Comparison of ENCODE assay signal across 9 cellular contexts in genomic region chr9:110623462-110624025, GRCh38. TPM values are rescaled to one million over a fixed set of nuclear protein-coding genes. Genes with fewer than 3 reads are reported as not detected.
A peak's percentile ranks its signal among the peaks of the same experiment; 100 is the strongest.
DNase-seq lines count a peak whose midpoint lies in the region; ATAC-seq, FAIRE-seq and TF ChIP-seq lines count a peak whose summit lies in the region.
"Had no signal": no experiment of that assay in that cellular context is flagged by ENCODE, and none has a peak within 500 bp of the region (broad histone marks: within the 10 kb centered on the region; RNA-seq: fewer than 3 reads in every experiment).

No MANE protein-coding gene starts in this region.

- CTCF ChIA-PET in activated CD4-positive, alpha-beta T cell treated with anti-CD3 and anti-CD28 coated beads for 36 hours (lab: Charles Lee) = interaction anchor here (0.6 to 2.6 kb wide), 11 partner anchors 15 to 665 kb away, joined by 3 to 25 read pairs (median 4); partner anchors contain the start of gene SVEP1
- CTCF ChIA-PET in mammary epithelial cell (lab: Charles Lee; ENCODE audit: low non-redundant PET) (interaction anchor here (0.6 to 0.8 kb wide), 5 partner anchors 171 to 440 kb away, joined by 3 to 5 read pairs (median 3); no protein-coding TSS in a partner anchor), HepG2 (lab: Yijun Ruan, JAX; ENCODE audit: low intra/inter-chr PET ratio, low total read pairs) (interaction anchor here (1.3 to 1.9 kb wide), 3 partner anchors 171 to 440 kb away, joined by 5 to 16 read pairs (median 7); no protein-coding TSS in a partner anchor)

- H3K4me3 ChIP-seq in mammary epithelial cell (replicated peaks in 1 of 3; ENCODE audit: insufficient read depth in 1 of 3, low read depth in 2 of 3, low read length in 3 of 3) = no peak overlapping the region
- H3K4me3 ChIP-seq in HepG2 (replicated peaks in 1 of 3; ENCODE audit: insufficient read depth in 1 of 3, low read depth in 2 of 3, low read length in 3 of 3) = no peak overlapping the region

- H3K4me1 Mint-ChIP-seq in activated CD4-positive, alpha-beta T cell treated with anti-CD3 and anti-CD28 coated beads for 36 hours = peaks cover 16% of the 10 kb centered on the region
- no peaks in the 10 kb centered on the region for H3K4me1 Mint-ChIP-seq in activated T-helper 17 cell treated with anti-CD3 and anti-CD28 coated beads, Interleukin-2, amount 50 U/mL, for 72 hours

- H3K36me3 ChIP-seq in mammary epithelial cell (ENCODE audit: insufficient read depth, low read length) (no peaks in the 10 kb centered on the region), HepG2 (replicated peaks in 1 of 2; ENCODE audit: control insufficient read depth in 1 of 2, insufficient read depth in 2 of 2, low read length in 2 of 2) (no peaks in the 10 kb centered on the region)

- H3K79me2 ChIP-seq in mammary epithelial cell (ENCODE audit: insufficient read depth, low read length) (no peaks in the 10 kb centered on the region), HepG2 (ENCODE audit: insufficient read depth, low read length) (no peaks in the 10 kb centered on the region)

- H3K4me2 ChIP-seq in mammary epithelial cell (ENCODE audit: insufficient read depth, low read depth, low read length) = no peak overlapping the region
- H3K4me2 ChIP-seq in HepG2 (ENCODE audit: low read depth, low read length) = no peak overlapping the region

- ATAC-seq in activated CD4-positive, alpha-beta T cell treated with anti-CD3 and anti-CD28 coated beads for 36 hours = no peak
- ATAC-seq in HG02798 (IDR thresholded peaks at IDR 0.05; ENCODE audit: poor library complexity, unreplicated experiment) (peak; percentile 45), HepG2 (peak; percentile 58), GM19452 (IDR thresholded peaks at IDR 0.05; ENCODE audit: unreplicated experiment) (no peak)
- no peak for ATAC-seq in activated T-helper 17 cell treated with anti-CD3 and anti-CD28 coated beads, Interleukin-2, amount 50 U/mL, for 72 hours (replicated peaks)

- FAIRE-seq in HepG2 (lab: Jason Lieb, UNC) = peak; percentile 61

- H3K9ac ChIP-seq in mammary epithelial cell (ENCODE audit: insufficient read depth, low read length) (no peak overlapping the region), HepG2 (ENCODE audit: insufficient read depth, low read depth, low read length) (no peak overlapping the region)

- no peaks in the 10 kb centered on the region for H3K4me1 ChIP-seq in mammary epithelial cell (ENCODE audit: insufficient read depth, low read length)
- H3K4me1 ChIP-seq in HepG2 (ENCODE audit: insufficient read depth, low read length) = no peaks in the 10 kb centered on the region

- TF ChIP-seq CTCF in mammary epithelial cell (conservative IDR thresholded peaks at IDR 0.05 in 1 of 2, IDR thresholded peaks at IDR 0.05 in 1 of 2; ENCODE audit: extremely low read depth in 1 of 2, insufficient read depth in 1 of 2, low read depth in 1 of 2, low read length in 2 of 2) (peak; percentile 37 to 58), HepG2 (CRISPR knock-in tag; IDR thresholded peaks at IDR 0.05) (peak; percentile 73)

- intact Hi-C loops in activated CD4-positive, alpha-beta T cell treated with anti-CD3 and anti-CD28 coated beads for 36 hours (cut with DNase I, micrococcal nuclease) = loop anchor here (1.0 to 10.0 kb wide), 7 partner anchors 171 to 719 kb away; partner anchors contain the start of gene TXN (in 1 of the 2)
- intact Hi-C loops in mammary epithelial cell (cut with micrococcal nuclease) (loop anchor here (1.0 to 5.0 kb wide), 6 partner anchors 171 to 721 kb away; partner anchors contain the start of gene TXN), HepG2 (cut with micrococcal nuclease; ENCODE audit: unreplicated experiment) (loop anchor here (1.0 to 5.0 kb wide), 6 partner anchors 171 to 726 kb away; no protein-coding TSS in a partner anchor)

- no peaks in the 10 kb centered on the region for H4K20me1 ChIP-seq in mammary epithelial cell (ENCODE audit: insufficient read depth, low read length)
- H4K20me1 ChIP-seq in HepG2 (ENCODE audit: insufficient read depth, low read length) = no peaks in the 10 kb centered on the region

- TF ChIP-seq RAD21 in HepG2 (CRISPR knock-in tag; IDR thresholded peaks at IDR 0.05) = peak; percentile 50; the same call in 1 of the 2 replicates

- TF ChIP-seq EP300 in HepG2 (IDR thresholded peaks at IDR 0.05; ENCODE audit: low read depth in 2 of 2, low read length in 2 of 2) (no peak), HepG2 (CRISPR knock-in tag; IDR thresholded peaks at IDR 0.05; ENCODE audit: borderline replicate concordance) (no peak)

- H3K9me3 ChIP-seq in mammary epithelial cell (replicated peaks; ENCODE audit: insufficient read depth, low read length) (no peaks in the 10 kb centered on the region), HepG2 (ENCODE audit: low read length) (no peaks in the 10 kb centered on the region)

- H3K27me3 ChIP-seq in mammary epithelial cell (ENCODE audit: insufficient read depth, low read length) (no peaks in the 10 kb centered on the region), HepG2 (ENCODE audit: control insufficient read depth in 1 of 2, insufficient read depth in 2 of 2, low read length in 2 of 2) (no peaks in the 10 kb centered on the region)

- no peak overlapping the region for H3K27ac Mint-ChIP-seq in activated CD4-positive, alpha-beta T cell treated with anti-CD3 and anti-CD28 coated beads for 36 hours
- no peak overlapping the region for H3K27ac Mint-ChIP-seq in activated T-helper 17 cell treated with anti-CD3 and anti-CD28 coated beads, Interleukin-2, amount 50 U/mL, for 72 hours
- H3K27ac Mint-ChIP-seq: activated naive CD8-positive, alpha-beta T cell had no signal

- in situ Hi-C loops in mammary epithelial cell (cut with MboI; ENCODE audit: low sequenced_read_pairs in 2 of 2) = loop anchor here (10.0 kb wide), 2 partner anchors 179 to 439 kb away; no protein-coding TSS in a partner anchor
- in situ Hi-C loops in HepG2 (cut with HindIII; ENCODE audit: extremely low pct_ligation_motif_present, low pct_unique_long_range_greater_than_20kb) = loop anchor here (5.0 kb wide), 2 partner anchors 171 to 441 kb away; no protein-coding TSS in a partner anchor

- no peaks in the 10 kb centered on the region for H3K9me3 Mint-ChIP-seq in activated CD4-positive, alpha-beta T cell treated with anti-CD3 and anti-CD28 coated beads for 36 hours (ENCODE audit: low read depth)
- H3K9me3 Mint-ChIP-seq in activated T-helper 17 cell treated with anti-CD3 and anti-CD28 coated beads, Interleukin-2, amount 50 U/mL, for 72 hours = no peaks in the 10 kb centered on the region

- dilution Hi-C loops in mammary epithelial cell (cut with HindIII; ENCODE audit: low sequenced_read_pairs) = no loop called here

- DNase-seq in activated CD4-positive, alpha-beta T cell treated with anti-CD3 and anti-CD28 coated beads for 36 hours = peak; percentile 28
- DNase-seq in activated CD4-positive, alpha-beta T cell treated with anti-CD3 and anti-CD28 coated beads for 4 hours = no peak
- DNase-seq in NCI-H748 (lab: John Stamatoyannopoulos, UW; ENCODE audit: unreplicated experiment) = peak; percentile 62
- DNase-seq in mammary epithelial cell = peak; percentile 45
- peak; percentile 55 for DNase-seq in HepG2 (ENCODE audit: low spot score)

- 33% methylated on average over 3 of the region's 3 CpGs for WGBS in mammary epithelial cell (ENCODE audit: low coverage, missing lambda C conversion rate)
- WGBS in HepG2 (ENCODE audit: low lambda C conversion rate) = 12% methylated on average over 3 of the region's 3 CpGs

- H2AFZ ChIP-seq in mammary epithelial cell (ENCODE audit: low read depth, low read length) (no peak overlapping the region), HepG2 (ENCODE audit: low read length) (no peak overlapping the region)

- no peak overlapping the region for H3K4me3 Mint-ChIP-seq in activated CD4-positive, alpha-beta T cell treated with anti-CD3 and anti-CD28 coated beads for 36 hours
- no peak overlapping the region for H3K4me3 Mint-ChIP-seq in activated T-helper 17 cell treated with anti-CD3 and anti-CD28 coated beads, Interleukin-2, amount 50 U/mL, for 72 hours
- H3K4me3 Mint-ChIP-seq: activated naive CD8-positive, alpha-beta T cell had no signal

- BruUV-seq in mammary epithelial cell (replicated peaks; lab: Mats Ljungman, UMichigan) (no TSS peak), HepG2 (replicated peaks; lab: Mats Ljungman, UMichigan) (no TSS peak)

- peaks cover 8% of the 10 kb centered on the region for H3K27me3 Mint-ChIP-seq in activated CD4-positive, alpha-beta T cell treated with anti-CD3 and anti-CD28 coated beads for 36 hours
- H3K27me3 Mint-ChIP-seq in activated T-helper 17 cell treated with anti-CD3 and anti-CD28 coated beads, Interleukin-2, amount 50 U/mL, for 72 hours = peaks cover 4% of the 10 kb centered on the region

- H3K36me3 Mint-ChIP-seq in activated CD4-positive, alpha-beta T cell treated with anti-CD3 and anti-CD28 coated beads for 36 hours (ENCODE audit: low read depth) = no peaks in the 10 kb centered on the region
- H3K36me3 Mint-ChIP-seq in activated T-helper 17 cell treated with anti-CD3 and anti-CD28 coated beads, Interleukin-2, amount 50 U/mL, for 72 hours (ENCODE audit: low read depth) = no peaks in the 10 kb centered on the region
- H3K36me3 Mint-ChIP-seq: activated naive CD8-positive, alpha-beta T cell had no signal

- TF ChIP-seq POLR2A in HepG2 (IDR thresholded peaks at IDR 0.05; ENCODE audit: insufficient read depth in 1 of 2, low read depth in 2 of 2, low read length in 2 of 2) = no peak

- H3K27ac ChIP-seq in mammary epithelial cell (ENCODE audit: insufficient read depth, low read depth, low read length) = no peak overlapping the region
- H3K27ac ChIP-seq in HepG2 (ENCODE audit: extremely low read length, insufficient read depth, low read length) = no peak overlapping the region

- POLR2A ChIA-PET in activated CD4-positive, alpha-beta T cell treated with anti-CD3 and anti-CD28 coated beads for 36 hours (lab: Charles Lee) = no interaction called here
- POLR2A ChIA-PET in HepG2 (lab: Yijun Ruan, JAX) = no interaction called here

RNA-seq across cellular contexts. Expression of gene SVEP1, which starts 44.0 kb away (rescaled TPM):
- not detected for total RNA-seq in activated CD4-positive, alpha-beta T cell treated with anti-CD3 and anti-CD28 coated beads for 36 hours
- total RNA-seq in mammary epithelial cell = 10 to 100 TPM in 1 of 2 donors, 1 to 10 TPM in 1; 4.5 to 29.8 TPM
- 1.2 TPM for polyA plus RNA-seq in mammary epithelial cell
- 8.5 TPM for polyA minus RNA-seq in mammary epithelial cell
- total RNA-seq in HepG2 (2016; rRNA removed; fragmentation: Illumina TruSeq; extraction: Trizol) = not detected in 2 replicates
- total RNA-seq in HepG2 (2016; cell fraction: cytosol; rRNA removed; fragmentation: Illumina TruSeq; extraction: Trizol; ENCODE audit: low read depth) = not detected in 2 replicates
- total RNA-seq in HepG2 (2016; cell fraction: insoluble cytoplasmic fraction; rRNA removed; fragmentation: Illumina TruSeq; extraction: Trizol) = not detected in 2 replicates
- not detected in 2 replicates for total RNA-seq in HepG2 (2016; cell fraction: membrane; rRNA removed; fragmentation: Illumina TruSeq; extraction: Trizol)
- not detected in 2 replicates for total RNA-seq in HepG2 (2016; cell fraction: nucleus; rRNA removed; fragmentation: Illumina TruSeq; extraction: Trizol)
- polyA plus RNA-seq in HepG2 (2011; rRNA removed) = not detected in 2 replicates
- polyA plus RNA-seq in HepG2 (2011; cell fraction: cytosol; rRNA removed) = 0.01 and 0.03 TPM in 2 replicates
- 0.03 TPM in 1 of 2 replicates, not detected in the other for polyA plus RNA-seq in HepG2 (2011; cell fraction: nucleus; rRNA removed)
- polyA plus RNA-seq in HepG2 (2012) = not detected in 2 replicates
- not detected in 2 replicates for polyA plus RNA-seq in HepG2 (2016; cell fraction: cytosol; fragmentation: Illumina TruSeq; extraction: Trizol; ENCODE audit: low read depth)
- polyA plus RNA-seq in HepG2 (2016; cell fraction: insoluble cytoplasmic fraction; fragmentation: Illumina TruSeq; extraction: Trizol; ENCODE audit: low read depth) = not detected in 2 replicates
- not detected in 2 replicates for polyA plus RNA-seq in HepG2 (2016; cell fraction: membrane; fragmentation: Illumina TruSeq; extraction: Trizol; ENCODE audit: low read depth)
- not detected in 2 replicates for polyA plus RNA-seq in HepG2 (2016; cell fraction: nucleus; fragmentation: Illumina TruSeq; extraction: Trizol; ENCODE audit: insufficient read depth, low read depth)
- polyA minus RNA-seq in HepG2 (2011; rRNA and poly(A)+ RNA removed; ENCODE audit: low replicate concordance) = 0.14 TPM in 1 of 2 replicates, not detected in the other
- not detected in 2 replicates for polyA minus RNA-seq in HepG2 (2011; cell fraction: cytosol; rRNA and poly(A)+ RNA removed)
- polyA minus RNA-seq in HepG2 (2011; cell fraction: nucleus; rRNA and poly(A)+ RNA removed) = under 0.01 TPM in 2 replicates
- under 1 TPM; 0.11 to 0.13 TPM for total RNA-seq in activated T-helper 17 cell treated with anti-CD3 and anti-CD28 coated beads, Interleukin-2, amount 50 U/mL, for 72 hours

RNA-seq across cellular contexts. Expression of gene MUSK, which starts 45.0 kb away (rescaled TPM):
- total RNA-seq in activated CD4-positive, alpha-beta T cell treated with anti-CD3 and anti-CD28 coated beads for 36 hours = not detected
- total RNA-seq in mammary epithelial cell (not detected), HepG2 (2016; rRNA removed; fragmentation: Illumina TruSeq; extraction: Trizol) (not detected in 2 replicates)
- polyA plus RNA-seq in mammary epithelial cell (not detected), HepG2 (2011; rRNA removed) (not detected in 2 replicates)
- polyA minus RNA-seq in mammary epithelial cell = not detected
- not detected in 2 replicates for total RNA-seq in HepG2 (2016; cell fraction: cytosol; rRNA removed; fragmentation: Illumina TruSeq; extraction: Trizol; ENCODE audit: low read depth)
- total RNA-seq in HepG2 (2016; cell fraction: insoluble cytoplasmic fraction; rRNA removed; fragmentation: Illumina TruSeq; extraction: Trizol) = not detected in 2 replicates
- total RNA-seq in HepG2 (2016; cell fraction: membrane; rRNA removed; fragmentation: Illumina TruSeq; extraction: Trizol) = not detected in 2 replicates
- not detected in 2 replicates for total RNA-seq in HepG2 (2016; cell fraction: nucleus; rRNA removed; fragmentation: Illumina TruSeq; extraction: Trizol)
- polyA plus RNA-seq in HepG2 (2011; cell fraction: cytosol; rRNA removed) = not detected in 2 replicates
- not detected in 2 replicates for polyA plus RNA-seq in HepG2 (2011; cell fraction: nucleus; rRNA removed)
- polyA plus RNA-seq in HepG2 (2012) = not detected in 2 replicates
- not detected in 2 replicates for polyA plus RNA-seq in HepG2 (2016; cell fraction: cytosol; fragmentation: Illumina TruSeq; extraction: Trizol; ENCODE audit: low read depth)
- polyA plus RNA-seq in HepG2 (2016; cell fraction: insoluble cytoplasmic fraction; fragmentation: Illumina TruSeq; extraction: Trizol; ENCODE audit: low read depth) = not detected in 2 replicates
- not detected in 2 replicates for polyA plus RNA-seq in HepG2 (2016; cell fraction: membrane; fragmentation: Illumina TruSeq; extraction: Trizol; ENCODE audit: low read depth)
- not detected in 2 replicates for polyA plus RNA-seq in HepG2 (2016; cell fraction: nucleus; fragmentation: Illumina TruSeq; extraction: Trizol; ENCODE audit: insufficient read depth, low read depth)
- polyA minus RNA-seq in HepG2 (2011; rRNA and poly(A)+ RNA removed; ENCODE audit: low replicate concordance) = not detected in 2 replicates
- polyA minus RNA-seq in HepG2 (2011; cell fraction: cytosol; rRNA and poly(A)+ RNA removed) = not detected in 2 replicates
- polyA minus RNA-seq in HepG2 (2011; cell fraction: nucleus; rRNA and poly(A)+ RNA removed) = not detected in 2 replicates
- not detected for total RNA-seq in activated T-helper 17 cell treated with anti-CD3 and anti-CD28 coated beads, Interleukin-2, amount 50 U/mL, for 72 hours

Comparison
In these comparisons a context has a peak if more than half of its experiments do, and no peak if none do; other contexts are left out.
1. DNase-seq: peak in activated CD4-positive, alpha-beta T cell treated with anti-CD3 and anti-CD28 coated beads for 36 hours (single experiment), NCI-H748 (single experiment), mammary epithelial cell (single experiment) and HepG2 (single experiment); none in activated CD4-positive, alpha-beta T cell treated with anti-CD3 and anti-CD28 coated beads for 4 hours (0 of 2).
2. ATAC-seq: peak in HG02798 (single experiment) and HepG2 (single experiment); none in activated CD4-positive, alpha-beta T cell treated with anti-CD3 and anti-CD28 coated beads for 36 hours (single experiment), activated T-helper 17 cell treated with anti-CD3 and anti-CD28 coated beads, Interleukin-2, amount 50 U/mL, for 72 hours (single experiment) and GM19452 (single experiment).
3. RNA of gene SVEP1, which starts 44.0 kb away (total RNA-seq): 4.5 to 29.8 TPM in mammary epithelial cell; 0.11 to 0.13 TPM in activated T-helper 17 cell treated with anti-CD3 and anti-CD28 coated beads, Interleukin-2, amount 50 U/mL, for 72 hours, not detected in activated CD4-positive, alpha-beta T cell treated with anti-CD3 and anti-CD28 coated beads for 36 hours and not detected in HepG2; every median in the first group is over 4 times any median in the second.